Comparison of ENCODE assay signal across 8 cellular contexts in the genomic region with DNA sequence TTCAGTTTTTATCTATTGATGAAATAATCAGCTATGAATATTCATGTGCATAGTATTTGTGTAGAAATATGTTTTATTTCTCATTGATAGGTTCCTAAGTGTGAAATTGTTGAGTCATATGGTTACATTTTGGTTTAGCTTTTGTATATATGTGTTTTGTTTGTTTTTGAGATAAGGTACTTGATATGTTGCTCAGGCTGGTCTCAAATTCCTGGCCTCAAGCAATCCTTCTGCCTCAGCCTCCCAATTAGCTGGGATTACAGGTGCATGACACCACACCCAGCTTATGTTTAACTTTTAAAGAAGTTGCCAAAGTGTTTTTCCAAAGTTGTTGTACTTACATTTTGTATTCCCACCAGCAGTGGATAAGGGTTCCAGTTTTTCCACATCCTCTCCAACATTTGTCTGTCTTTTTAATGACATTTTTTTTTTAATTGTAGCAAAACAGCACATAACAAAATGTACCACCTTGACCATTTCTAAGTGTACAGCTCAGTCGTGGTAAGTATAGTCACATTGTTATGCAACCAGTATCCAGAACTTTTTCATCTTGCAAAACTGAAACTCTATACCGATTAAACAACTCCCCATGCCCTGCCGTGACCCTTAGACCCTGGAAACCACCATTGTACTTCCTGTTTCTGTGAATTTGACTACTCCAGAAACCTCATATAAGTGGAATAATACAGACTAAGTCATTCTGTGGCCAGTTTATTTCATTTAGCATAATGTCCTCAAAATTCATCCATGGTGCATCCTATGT. TPM values are rescaled to one million over a fixed set of nuclear protein-coding genes. Genes with fewer than 3 reads are reported as not detected.
DNase-seq lines count a peak whose midpoint lies in the region; ATAC-seq and TF ChIP-seq lines count a peak whose summit lies in the region.

No MANE protein-coding gene starts in this region.

- H3K4me3 Mint-ChIP-seq in immature natural killer cell: peak overlapping the region in 3 of 5 donors; percentile 6 to 33 (median 30)

- peaks cover 0 to 10% (median 5%) of the 10 kb centered on the region in 3 donors for H3K27me3 Mint-ChIP-seq in immature natural killer cell (ENCODE audit: low read depth in 3 of 3)

- TF ChIP-seq CTCF in NB4 (IDR thresholded peaks at IDR 0.05; ENCODE audit: low read depth, low read length): no peak

- H3K4me1 Mint-ChIP-seq in immature natural killer cell: peaks cover 9 to 11% of the 10 kb centered on the region in 2 donors

- no peak overlapping the region for H3K4me3 ChIP-seq in NB4 (ENCODE audit: low read depth, low read length)

- ATAC-seq in GM18499 (IDR thresholded peaks at IDR 0.05; ENCODE audit: insufficient read depth, unreplicated experiment) (peak; percentile 69), HG02571 (IDR thresholded peaks at IDR 0.05; ENCODE audit: unreplicated experiment) (peak; percentile 82)

- H3K27ac Mint-ChIP-seq in immature natural killer cell: no peak overlapping the region

- peak; percentile 94 for DNase-seq in NB4 (ENCODE audit: low read depth)
- no peak for DNase-seq in immature natural killer cell
- no peak for DNase-seq in activated effector memory CD4-positive, alpha-beta T cell treated with anti-CD3 and anti-CD28 coated beads, Interleukin-2, amount 50 U/mL, for 16 hours
- no peak for DNase-seq in NCI-H2171 treated with DMSO at 0.1 percent for 48 hours (lab: John Stamatoyannopoulos, UW)
- no peak for DNase-seq in anterior cingulate cortex (lab: John Stamatoyannopoulos, UW)
- no peak for DNase-seq in hypothalamus (lab: John Stamatoyannopoulos, UW)

- H3K36me3 Mint-ChIP-seq in immature natural killer cell: no peaks in the 10 kb centered on the region

- H3K9me3 Mint-ChIP-seq in immature natural killer cell: no peaks in the 10 kb centered on the region

- no peak for TF ChIP-seq POLR2A in NB4 (IDR thresholded peaks at IDR 0.05; ENCODE audit: extremely low read depth, insufficient read length)

RNA-seq across cellular contexts. Expression of a gene that starts 12.6 kb away (rescaled TPM):
- 10 to 100 TPM; 11.7 to 23.1 (median 18.4) TPM for polyA plus RNA-seq in immature natural killer cell

RNA-seq across cellular contexts. Expression of a gene that starts 53.3 kb away (rescaled TPM):
- polyA plus RNA-seq in immature natural killer cell: 10 to 100 TPM; 47.1 to 61.5 (median 58.2) TPM

RNA-seq across cellular contexts. Expression of a gene that starts 54.6 kb away (rescaled TPM):
- polyA plus RNA-seq in immature natural killer cell: 1 to 10 TPM in 2 of 3 donors, not detected in 1; 1.3 to 2.6 TPM
